27 cellular contexts compared by ENCODE assay signal in genomic region chr14:73207615-73208014, GRCh38.
"Had no signal": no experiment of that assay in that cellular context is flagged by ENCODE, and none has a peak within 500 bp of the region (broad histone marks: within the 10 kb centered on the region; RNA-seq: fewer than 3 reads in every experiment).

No MANE protein-coding gene starts in this region.

- H3K4me1 ChIP-seq: body of pancreas had no signal

- ATAC-seq: activated CD4-positive, alpha-beta T cell treated with anti-CD3 and anti-CD28 coated beads for 36 hours; activated CD8-positive, alpha-beta memory T cell treated with anti-CD3 and anti-CD28 coated beads, Interleukin-2, amount 10 ng/mL, durations not matched to agents 7 days and 5 days; activated CD8-positive, alpha-beta T cell treated with anti-CD3 and anti-CD28 coated beads, Interleukin-2, amount 10 ng/mL, durations not matched to agents 7 days and 5 days; activated naive CD8-positive, alpha-beta T cell treated with anti-CD3 and anti-CD28 coated beads, Interleukin-2, amount 50 U/mL, for 24 hours; body of pancreas; esophagus mucosa had no signal

- H3K9me3 ChIP-seq: adrenal gland, body of pancreas had no signal

- H3K4me3 ChIP-seq: adrenal gland, body of pancreas had no signal

- FAIRE-seq: colon, frontal cortex had no signal

- H3K27ac ChIP-seq: adrenal gland, body of pancreas had no signal

- DNase-seq: activated CD4-positive, alpha-beta memory T cell treated with anti-CD3 and anti-CD28 coated beads for 36 hours; activated CD4-positive, alpha-beta T cell treated with anti-CD3 and anti-CD28 coated beads for 36 hours; activated CD4-positive, alpha-beta T cell treated with anti-CD3 and anti-CD28 coated beads, Interleukin-2, amount 10 ng/mL, durations not matched to agents 24 days and 14 days; activated CD4-positive, CD25-positive, alpha-beta regulatory T cell; activated CD4-positive, CD25-positive, alpha-beta regulatory T cell treated with anti-CD3 and anti-CD28 coated beads, Interleukin-2, amount 50 U/mL, for 72 hours; activated CD8-positive, alpha-beta memory T cell treated with anti-CD3 and anti-CD28 coated beads, Interleukin-2, amount 10 ng/mL, durations not matched to agents 7 days and 5 days; activated CD8-positive, alpha-beta memory T cell treated with anti-CD3 and anti-CD28 coated beads, Interleukin-2, amount 50 U/mL, for 4 hours; activated CD8-positive, alpha-beta T cell treated with anti-CD3 and anti-CD28 coated beads, Interleukin-2, amount 10 ng/mL, durations not matched to agents 7 days and 5 days; activated effector memory CD4-positive, alpha-beta T cell treated with anti-CD3 and anti-CD28 coated beads, Interleukin-2, amount 50 U/mL, for 16 hours; activated naive CD4-positive, alpha-beta T cell treated with anti-CD3 and anti-CD28 coated beads for 36 hours; activated naive CD8-positive, alpha-beta T cell treated with anti-CD3 and anti-CD28 coated beads for 36 hours; activated naive CD8-positive, alpha-beta T cell treated with anti-CD3 and anti-CD28 coated beads, Interleukin-2, amount 50 U/mL, for 24 hours; activated T-cell treated with anti-CD3 and anti-CD28 coated beads, Interleukin-2, amount 50 U/mL, for 1 hour; activated T-cell treated with anti-CD3 and anti-CD28 coated beads, Interleukin-2, amount 50 U/mL, for 48 hours; adrenal gland; aorta; body of pancreas; caudate nucleus; cortex of kidney; dermis blood vessel endothelial cell; effector CD8-positive, alpha-beta T cell; foreskin fibroblast; head of caudate nucleus; T-helper 2 cell had no signal

- H3K27me3 ChIP-seq: adrenal gland, body of pancreas had no signal
